ENCODE assay signal across 22 cellular contexts in the genomic region with DNA sequence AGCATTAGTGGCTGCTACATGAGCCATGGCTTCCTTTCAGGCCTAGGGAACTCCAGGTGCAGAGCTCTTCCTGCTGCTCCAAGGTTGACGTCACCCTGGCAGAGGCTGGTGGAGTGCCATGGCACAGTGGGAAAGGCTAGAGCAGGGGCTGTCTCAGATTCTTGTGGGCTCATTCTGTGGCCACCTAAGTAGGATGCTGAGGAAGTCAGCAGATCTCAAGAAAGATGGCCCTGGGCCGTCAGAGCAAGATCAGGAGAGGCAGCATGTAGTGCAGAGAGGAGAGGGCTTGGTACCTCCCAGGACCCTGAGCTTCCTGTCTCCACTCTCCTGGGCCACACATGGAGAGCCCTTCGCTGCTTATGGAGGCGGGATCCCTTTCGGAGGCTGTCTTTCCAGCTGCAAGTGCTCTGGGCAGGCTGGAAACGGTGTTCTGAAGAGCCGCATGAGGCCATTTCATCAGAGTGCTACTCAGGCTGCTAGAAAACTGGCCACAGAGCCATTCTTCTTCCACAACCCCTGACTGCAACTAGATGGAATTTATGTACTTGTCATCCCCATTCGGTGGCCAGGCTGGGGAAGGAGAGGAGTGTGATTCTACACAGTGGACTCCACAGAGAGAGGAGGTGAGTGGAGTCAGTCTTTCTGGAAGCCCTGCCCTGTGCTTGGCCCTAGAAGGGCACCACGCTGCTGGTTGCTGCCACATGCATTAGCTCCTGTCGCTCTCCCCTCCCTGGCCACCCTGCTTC.
DNase-seq lines count a peak whose midpoint lies in the region; ATAC-seq and TF ChIP-seq lines count a peak whose summit lies in the region.
"Had no signal": no experiment of that assay in that cellular context is flagged by ENCODE, and none has a peak within 500 bp of the region (broad histone marks: within the 10 kb centered on the region; RNA-seq: fewer than 3 reads in every experiment).

No MANE protein-coding gene starts in this region.

- no peaks in the 10 kb centered on the region for H3K36me3 Mint-ChIP-seq in osteocyte (ENCODE audit: unreplicated experiment)
- H3K36me3 Mint-ChIP-seq: activated naive CD8-positive, alpha-beta T cell had no signal

- DNase-seq in cardiac septum (ENCODE audit: low spot score) (peak; percentile 66), left ventricle myocardium inferior (no peak), ecto neural progenitor cell (ENCODE audit: low spot score) (peak; percentile 39), osteocyte (ENCODE audit: extremely low spot score, unreplicated experiment) (peak; percentile 67), vagina (ENCODE audit: extremely low spot score in 2 of 2) (peak; percentile 46 to 80), SW 1271 (lab: John Stamatoyannopoulos, UW) (no peak), activated gamma-delta T cell treated with Interleukin-2 at 50 U/mL for 16 hours (no peak)
- DNase-seq: activated CD4-positive, alpha-beta T cell treated with anti-CD3 and anti-CD28 coated beads, Interleukin-2, amount 50 U/mL, for 1 hour; activated T-cell treated with anti-CD3 and anti-CD28 coated beads, Interleukin-2, amount 50 U/mL, for 24 hours; dermis blood vessel endothelial cell; GOT3; NCI-H2227 treated with DMSO at 0.1 percent for 48 hours; PC-3; small intestine; testis had no signal

- H3K27me3 Mint-ChIP-seq in osteocyte (ENCODE audit: unreplicated experiment): peaks cover 33% of the 10 kb centered on the region
- H3K27me3 Mint-ChIP-seq: activated naive CD8-positive, alpha-beta T cell; activated T-cell treated with anti-CD3 and anti-CD28 coated beads, Interleukin-2, amount 50 U/mL, for 24 hours; CD4-positive, alpha-beta T cell had no signal

- TF ChIP-seq CTCF in left ventricle myocardium inferior (IDR thresholded peaks at IDR 0.05; ENCODE audit: borderline replicate concordance): no peak
- TF ChIP-seq CTCF in osteocyte (IDR thresholded peaks at IDR 0.05): no peak
- no peak for TF ChIP-seq CTCF in vagina (IDR thresholded peaks at IDR 0.05)

- peaks cover 6% of the 10 kb centered on the region for H3K9me3 ChIP-seq in left ventricle myocardium inferior (replicated peaks)
- H3K9me3 ChIP-seq in vagina: no peaks in the 10 kb centered on the region
- H3K9me3 ChIP-seq: A549, pancreas, testis had no signal

- no peak overlapping the region for H3K4me3 Mint-ChIP-seq in osteocyte (ENCODE audit: unreplicated experiment)
- H3K4me3 Mint-ChIP-seq: activated naive CD8-positive, alpha-beta T cell; activated T-cell treated with anti-CD3 and anti-CD28 coated beads, Interleukin-2, amount 50 U/mL, for 24 hours; CD4-positive, alpha-beta T cell had no signal

- no peak for TF ChIP-seq POLR2A in vagina (IDR thresholded peaks at IDR 0.05)

- no peaks in the 10 kb centered on the region for H3K9me3 Mint-ChIP-seq in osteocyte (ENCODE audit: unreplicated experiment)
- H3K9me3 Mint-ChIP-seq: activated T-cell treated with anti-CD3 and anti-CD28 coated beads, Interleukin-2, amount 50 U/mL, for 24 hours; CD4-positive, alpha-beta T cell had no signal

- no peak overlapping the region for H3K27ac ChIP-seq in left ventricle myocardium inferior (replicated peaks)
- H3K27ac ChIP-seq in vagina: no peak overlapping the region
- H3K27ac ChIP-seq: A549, breast epithelium, pancreas, testis had no signal

- intact Hi-C loops in cardiac septum (cut with DNase I) (loop anchor here (10.0 kb wide), 1 partner anchor 207 kb away; no protein-coding TSS in a partner anchor), left ventricle myocardium inferior (cut with micrococcal nuclease) (no loop called here), vagina (cut with DNase I) (no loop called here)

- no peak for ATAC-seq in GM18498 (IDR thresholded peaks at IDR 0.05; ENCODE audit: unreplicated experiment)
- ATAC-seq: A549, pancreas, PC-3, SK-N-SH treated with all-trans-retinoic acid at 6 μM for 48 hours had no signal

- H3K4me1 ChIP-seq in left ventricle myocardium inferior (peaks cover 18% of the 10 kb centered on the region), vagina (peaks cover 19% of the 10 kb centered on the region)
- H3K4me1 ChIP-seq: A549, pancreas, testis had no signal

- peaks cover 17% of the 10 kb centered on the region for H3K4me1 Mint-ChIP-seq in osteocyte (ENCODE audit: unreplicated experiment)

- no peaks in the 10 kb centered on the region for H3K36me3 ChIP-seq in left ventricle myocardium inferior
- H3K36me3 ChIP-seq in vagina: no peaks in the 10 kb centered on the region
- H3K36me3 ChIP-seq: breast epithelium, pancreas had no signal

- H3K27ac Mint-ChIP-seq in osteocyte (ENCODE audit: unreplicated experiment): no peak overlapping the region
- H3K27ac Mint-ChIP-seq: activated naive CD8-positive, alpha-beta T cell; activated T-cell treated with anti-CD3 and anti-CD28 coated beads, Interleukin-2, amount 50 U/mL, for 24 hours; CD4-positive, alpha-beta T cell had no signal

- H3K4me3 ChIP-seq in left ventricle myocardium inferior (no peak overlapping the region), vagina (no peak overlapping the region)
- H3K4me3 ChIP-seq: A549, breast epithelium, pancreas, testis had no signal

- H3K27me3 ChIP-seq in left ventricle myocardium inferior (ENCODE audit: low read depth) (no peaks in the 10 kb centered on the region), vagina (no peaks in the 10 kb centered on the region)
- H3K27me3 ChIP-seq: breast epithelium, pancreas, testis had no signal

Comparison
In these comparisons a context has a peak if more than half of its experiments do, and no peak if none do; other contexts are left out.
1. DNase-seq: peak in cardiac septum (single experiment), ecto neural progenitor cell (single experiment), osteocyte (single experiment) and vagina (2 of 2); none in left ventricle myocardium inferior (single experiment), SW 1271 (0 of 2) and activated gamma-delta T cell treated with Interleukin-2 at 50 U/mL for 16 hours (single experiment).